In the genomic region with DNA sequence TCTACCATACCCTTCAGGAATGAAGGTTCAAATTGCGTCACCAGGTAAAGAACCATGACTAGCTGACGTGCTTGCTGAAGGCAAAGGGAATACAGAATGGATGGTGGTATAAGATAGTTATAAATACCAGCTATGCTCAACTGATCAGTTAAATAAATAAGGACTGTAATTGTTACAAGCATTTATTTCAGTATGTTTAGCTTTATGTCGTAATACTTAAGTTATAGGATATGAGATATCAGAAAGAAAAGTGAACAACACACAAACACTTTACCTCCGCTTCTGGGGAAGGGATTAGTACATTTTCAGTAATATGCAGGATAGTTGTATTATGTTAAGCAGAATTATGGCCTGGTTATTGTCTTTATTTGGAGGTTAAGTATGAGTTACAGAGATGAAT, we compare ENCODE assay signal across 29 cellular contexts.
"Had no signal": no experiment of that assay in that cellular context is flagged by ENCODE, and none has a peak within 500 bp of the region (broad histone marks: within the 10 kb centered on the region; RNA-seq: fewer than 3 reads in every experiment).

No MANE protein-coding gene starts in this region.

- H3K27me3 Mint-ChIP-seq: stimulated activated memory B cell treated with anti-CD40 and anti-IgM and Interleukin-4, amounts not matched to agents 10 μg/mL and 1 μg/mL and 100 μg/mL, for 72 hours; stimulated activated naive CD8-positive, alpha-beta T cell treated with anti-CD3 and anti-CD28 coated beads, Interleukin-15, amount 100 ng/mL, for 72 hours; type B pancreatic cell had no signal

- FAIRE-seq: urothelium cell line had no signal

- H3K4me3 ChIP-seq: stomach, suprapubic skin, testis, thoracic aorta, thyroid gland, tibial artery, tibial nerve, transverse colon, upper lobe of left lung, upper lobe of right lung, uterus, vagina had no signal

- H3K4me3 Mint-ChIP-seq: stimulated activated effector memory CD8-positive, alpha-beta T cell treated with anti-CD3 and anti-CD28 coated beads, Interleukin-12 subunit alpha, Interleukin-12 subunit beta, amount 100 ng/mL, for 72 hours; stimulated activated memory B cell treated with anti-CD40 and anti-IgM and Interleukin-4, amounts not matched to agents 10 μg/mL and 1 μg/mL and 100 μg/mL, for 72 hours; stimulated activated naive B cell treated with anti-CD40 and anti-IgM and Interleukin-4, amounts not matched to agents 10 μg/mL and 1 μg/mL and 100 μg/mL, for 72 hours; stimulated activated naive CD8-positive, alpha-beta T cell treated with anti-CD3 and anti-CD28 coated beads, Interleukin-15, amount 100 ng/mL, for 72 hours; stimulated activated naive CD8-positive, alpha-beta T cell treated with anti-CD3 and anti-CD28 coated beads, Interleukin-15, Interleukin-2, amounts not matched to agents 100 ng/mL and 50 ng/mL, for 24 hours; type B pancreatic cell had no signal

- DNase-seq: stimulated activated CD4-positive, alpha-beta T cell treated with anti-CD3 and anti-CD28 coated beads, Interleukin-2, amount 100 ng/mL, for 48 hours; stimulated activated CD4-positive, alpha-beta T cell treated with anti-CD3 and anti-CD28 coated beads, Interleukin-4, amount 100 ng/mL, for 1 hour; stimulated activated CD4-positive, alpha-beta T cell treated with anti-CD3 and anti-CD28 coated beads, Interleukin-4, amount 100 ng/mL, for 24 hours; stimulated activated CD4-positive, alpha-beta T cell treated with anti-CD3 and anti-CD28 coated beads, Interleukin-4, amount 100 ng/mL, for 4 hours; stimulated activated CD8-positive, alpha-beta memory T cell treated with anti-CD3 and anti-CD28 coated beads, Interleukin-4, amount 100 ng/mL, for 48 hours; stimulated activated naive B cell treated with anti-CD40 and anti-IgM and Interleukin-4, amounts not matched to agents 10 μg/mL and 1 μg/mL and 100 μg/mL, for 72 hours; stimulated activated naive CD4-positive, alpha-beta T cell; stimulated activated naive CD4-positive, alpha-beta T cell treated with Interleukin-2 at 50 U/mL for 16 hours; stimulated activated naive CD8-positive, alpha-beta T cell treated with anti-CD3 and anti-CD28 coated beads, Interleukin-15, amount 100 ng/mL, for 72 hours; stimulated activated naive CD8-positive, alpha-beta T cell treated with anti-CD3 and anti-CD28 coated beads, Interleukin-15, Interleukin-2, amounts not matched to agents 100 U/mL and 50 U/mL, for 24 hours; stomach; substantia nigra; testis; thyroid gland; tibial artery; transverse colon; trophoblast cell; upper lobe of left lung; upper lobe of right lung; uterus had no signal

- ATAC-seq: stimulated activated effector memory CD8-positive, alpha-beta T cell treated with anti-CD3 and anti-CD28 coated beads, Interleukin-12 subunit alpha, Interleukin-12 subunit beta, amount 100 ng/mL, for 72 hours; stimulated activated memory B cell treated with anti-CD40 and anti-IgM and Interleukin-4, amounts not matched to agents 10 μg/mL and 1 μg/mL and 100 μg/mL, for 72 hours; stimulated activated naive B cell treated with anti-CD40 and anti-IgM and Interleukin-4, amounts not matched to agents 10 μg/mL and 1 μg/mL and 100 μg/mL, for 72 hours; stimulated activated naive CD8-positive, alpha-beta T cell treated with anti-CD3 and anti-CD28 coated beads, Interleukin-15, amount 100 ng/mL, for 72 hours; stimulated activated naive CD8-positive, alpha-beta T cell treated with anti-CD3 and anti-CD28 coated beads, Interleukin-15, Interleukin-2, amounts not matched to agents 100 U/mL and 50 U/mL, for 24 hours; upper lobe of right lung had no signal

- H3K36me3 ChIP-seq: stomach, suprapubic skin, thoracic aorta, thyroid gland, tibial artery, tibial nerve, transverse colon, upper lobe of left lung, upper lobe of right lung, uterus, vagina had no signal

- H3K4me1 Mint-ChIP-seq: stimulated activated effector memory CD8-positive, alpha-beta T cell treated with anti-CD3 and anti-CD28 coated beads, Interleukin-12 subunit alpha, Interleukin-12 subunit beta, amount 100 ng/mL, for 72 hours; stimulated activated memory B cell treated with anti-CD40 and anti-IgM and Interleukin-4, amounts not matched to agents 10 μg/mL and 1 μg/mL and 100 μg/mL, for 72 hours; stimulated activated naive B cell treated with anti-CD40 and anti-IgM and Interleukin-4, amounts not matched to agents 10 μg/mL and 1 μg/mL and 100 μg/mL, for 72 hours; stimulated activated naive CD8-positive, alpha-beta T cell treated with anti-CD3 and anti-CD28 coated beads, Interleukin-15, amount 100 ng/mL, for 72 hours had no signal

- H3K9me3 Mint-ChIP-seq: stimulated activated effector memory CD8-positive, alpha-beta T cell treated with anti-CD3 and anti-CD28 coated beads, Interleukin-12 subunit alpha, Interleukin-12 subunit beta, amount 100 ng/mL, for 72 hours; type B pancreatic cell had no signal

- H3K27me3 ChIP-seq: stomach, suprapubic skin, testis, thyroid gland, tibial artery, tibial nerve, transverse colon, upper lobe of left lung, upper lobe of right lung, uterus, vagina had no signal

- H3K4me1 ChIP-seq: stomach, testis, thyroid gland, tibial artery, tibial nerve, transverse colon, upper lobe of left lung, upper lobe of right lung, uterus, vagina had no signal

- H3K9me3 ChIP-seq: stomach, suprapubic skin, testis, thoracic aorta, thyroid gland, tibial artery, tibial nerve, transverse colon, upper lobe of left lung, upper lobe of right lung, uterus, vagina had no signal

- H3K27ac Mint-ChIP-seq: stimulated activated effector memory CD8-positive, alpha-beta T cell treated with anti-CD3 and anti-CD28 coated beads, Interleukin-12 subunit alpha, Interleukin-12 subunit beta, amount 100 ng/mL, for 72 hours; stimulated activated memory B cell treated with anti-CD40 and anti-IgM and Interleukin-4, amounts not matched to agents 10 μg/mL and 1 μg/mL and 100 μg/mL, for 72 hours; stimulated activated naive B cell treated with anti-CD40 and anti-IgM and Interleukin-4, amounts not matched to agents 10 μg/mL and 1 μg/mL and 100 μg/mL, for 72 hours; stimulated activated naive CD8-positive, alpha-beta T cell treated with anti-CD3 and anti-CD28 coated beads, Interleukin-15, amount 100 ng/mL, for 72 hours; stimulated activated naive CD8-positive, alpha-beta T cell treated with anti-CD3 and anti-CD28 coated beads, Interleukin-15, Interleukin-2, amounts not matched to agents 100 ng/mL and 50 ng/mL, for 24 hours; type B pancreatic cell had no signal

- H3K36me3 Mint-ChIP-seq: stimulated activated effector memory CD8-positive, alpha-beta T cell treated with anti-CD3 and anti-CD28 coated beads, Interleukin-12 subunit alpha, Interleukin-12 subunit beta, amount 100 ng/mL, for 72 hours; stimulated activated memory B cell treated with anti-CD40 and anti-IgM and Interleukin-4, amounts not matched to agents 10 μg/mL and 1 μg/mL and 100 μg/mL, for 72 hours; stimulated activated naive B cell treated with anti-CD40 and anti-IgM and Interleukin-4, amounts not matched to agents 10 μg/mL and 1 μg/mL and 100 μg/mL, for 72 hours; type B pancreatic cell had no signal

- H3K27ac ChIP-seq: stomach, suprapubic skin, testis, thoracic aorta, thyroid gland, tibial artery, tibial nerve, transverse colon, upper lobe of left lung, upper lobe of right lung, uterus, vagina had no signal
